ENCODE assay signal across 9 cellular contexts in genomic region chr2:111049792-111050640, GRCh38.
DNase-seq lines count a peak whose midpoint lies in the region; ATAC-seq and TF ChIP-seq lines count a peak whose summit lies in the region.
"Had no signal": no experiment of that assay in that cellular context is flagged by ENCODE, and none has a peak within 500 bp of the region (broad histone marks: within the 10 kb centered on the region; RNA-seq: fewer than 3 reads in every experiment).

No MANE protein-coding gene starts in this region.

- H3K36me3 ChIP-seq in Peyer's patch, result no peaks in the 10 kb centered on the region
- H3K36me3 ChIP-seq: left ventricle myocardium inferior had no signal

- no peaks in the 10 kb centered on the region for H3K36me3 Mint-ChIP-seq in naive B cell

- ATAC-seq in GM21737 (IDR thresholded peaks at IDR 0.05; ENCODE audit: unreplicated experiment), result peak; percentile 52
- no peak for ATAC-seq in naive B cell (ENCODE audit: low read depth in 2 of 2)

- peaks cover 0 to 9% (median 0%) of the 10 kb centered on the region in 4 donors for H3K4me1 ChIP-seq in Peyer's patch

- H3K27ac Mint-ChIP-seq in naive B cell, result peak overlapping the region in 3 of 6 donors; percentile 1 to 86 (median 77)

- peak in 1 of 6 experiments; percentile 6 for TF ChIP-seq CTCF in Peyer's patch (IDR thresholded peaks at IDR 0.05)

- H3K27me3 Mint-ChIP-seq in naive B cell, result no peaks in the 10 kb centered on the region

- H3K4me1 Mint-ChIP-seq in naive B cell, result peaks cover 15 to 52% (median 45%) of the 10 kb centered on the region in 3 donors

- H3K27ac ChIP-seq in Peyer's patch, result no peak overlapping the region
- H3K27ac ChIP-seq: left ventricle myocardium inferior had no signal

- no peak overlapping the region for H3K4me3 ChIP-seq in Peyer's patch
- H3K4me3 ChIP-seq: left ventricle myocardium inferior had no signal

- TF ChIP-seq POLR2A in Peyer's patch (IDR thresholded peaks at IDR 0.05), result no peak

- no peaks in the 10 kb centered on the region for H3K9me3 ChIP-seq in Peyer's patch
- H3K9me3 ChIP-seq: left ventricle myocardium inferior had no signal

- peaks cover 0 to 2% (median 0%) of the 10 kb centered on the region in 7 donors for H3K9me3 Mint-ChIP-seq in naive B cell

- peak; percentile 34 for DNase-seq in SIG-M5 treated with dmso at 0.1 percent for 504 hours (lab: John Stamatoyannopoulos, UW; ENCODE audit: unreplicated experiment)
- DNase-seq in SIG-M5 (lab: John Stamatoyannopoulos, UW), result no peak
- peak; percentile 58 for DNase-seq in NCI-H69 (lab: John Stamatoyannopoulos, UW)
- DNase-seq in naive B cell, result no peak
- no peak for DNase-seq in Peyer's patch
- DNase-seq in Kasumi-1 (lab: John Stamatoyannopoulos, UW), result no peak
- DNase-seq in amygdala (lab: John Stamatoyannopoulos, UW), result no peak
- DNase-seq: left ventricle myocardium inferior had no signal

- no peaks in the 10 kb centered on the region for H3K27me3 ChIP-seq in Peyer's patch

- H3K4me3 Mint-ChIP-seq in naive B cell, result peak overlapping the region in 5 of 8 donors; percentile 5 to 81 (median 37)

Comparison
In these comparisons a context has a peak if more than half of its experiments do, and no peak if none do; other contexts are left out.
1. DNase-seq: peak in SIG-M5 treated with dmso at 0.1 percent for 504 hours (single experiment) and NCI-H69 (single experiment); none in SIG-M5 (single experiment), naive B cell (single experiment), Peyer's patch (0 of 3), Kasumi-1 (0 of 2) and amygdala (0 of 56).